In genomic region chr2:9554841-9555337, GRCh38 we compare ENCODE assay signal across 8 cellular contexts. TPM values are rescaled to one million over a fixed set of nuclear protein-coding genes. Genes with fewer than 3 reads are reported as not detected.
DNase-seq lines count a peak whose midpoint lies in the region; ATAC-seq and TF ChIP-seq lines count a peak whose summit lies in the region.

No MANE protein-coding gene starts in this region.

- H3K4me1 ChIP-seq in BLaER1 treated with 17β-estradiol and CSF1 and Interleukin-3, amounts not matched to agents 10 nM and 100 nM: peaks cover 51 to 76% (median 60%) of the 10 kb centered on the region in 10 experiments

- H3K27ac Mint-ChIP-seq in brain: peak overlapping the region; percentile 96 to 99 (median 98)

- H3K9ac ChIP-seq in BLaER1 treated with 17β-estradiol and CSF1 and Interleukin-3, amounts not matched to agents 10 nM and 100 nM: peak overlapping the region; percentile 91 to 99 (median 97)

- peak overlapping the region; percentile 72 to 95 (median 85) for H3K4me3 ChIP-seq in BLaER1 treated with 17β-estradiol and CSF1 and Interleukin-3, amounts not matched to agents 10 nM and 100 nM

- in situ Hi-C loops in SK-MEL-5 (cut with HindIII; ENCODE audit: low pct_unique_long_range_greater_than_20kb, low sequenced_read_pairs): no loop called here

- TF ChIP-seq CTCF in brain (conservative IDR thresholded peaks at IDR 0.05): no peak

- peak; percentile 58 for DNase-seq in HS-5 (ENCODE audit: low read depth)
- DNase-seq in SK-MEL-5 (ENCODE audit: low read depth, low spot score): peak; percentile 76
- DNase-seq in iris pigment epithelial cell (ENCODE audit: low read depth): peak; percentile 91
- peak; percentile 23 for DNase-seq in stimulated activated CD4-positive, alpha-beta T cell treated with anti-CD3 and anti-CD28 coated beads, Interleukin-1b, Interleukin-23, amount 100 ng/mL, for 48 hours

- no peak for ATAC-seq in GM19023 (IDR thresholded peaks at IDR 0.05; ENCODE audit: unreplicated experiment)
- ATAC-seq in HG03095 (IDR thresholded peaks at IDR 0.05; ENCODE audit: unreplicated experiment): no peak

- peak overlapping the region; percentile 94 to 99 (median 98) for H3K27ac ChIP-seq in BLaER1 treated with 17β-estradiol and CSF1 and Interleukin-3, amounts not matched to agents 10 nM and 100 nM

- no peaks in the 10 kb centered on the region for H3K9me3 ChIP-seq in BLaER1 treated with 17β-estradiol and CSF1 and Interleukin-3, amounts not matched to agents 10 nM and 100 nM (replicated peaks in 1 of 11)

- peaks cover 16% of the 10 kb centered on the region for H3K36me3 Mint-ChIP-seq in brain

- peaks cover 0 to 33% (median 10%) of the 10 kb centered on the region in 11 experiments; a peak in 9 of 22 replicates for H3K36me3 ChIP-seq in BLaER1 treated with 17β-estradiol and CSF1 and Interleukin-3, amounts not matched to agents 10 nM and 100 nM

- H3K4me2 ChIP-seq in BLaER1 treated with 17β-estradiol and CSF1 and Interleukin-3, amounts not matched to agents 10 nM and 100 nM: peak overlapping the region; percentile 73 to 98 (median 92)

- H3K4me1 Mint-ChIP-seq in brain: peaks cover 77% of the 10 kb centered on the region

- H3K4me3 Mint-ChIP-seq in brain: peak overlapping the region; percentile 96 to 98 (median 98)

- no peaks in the 10 kb centered on the region for H3K9me3 Mint-ChIP-seq in brain

- H3K27me3 Mint-ChIP-seq in brain: peaks cover 14% of the 10 kb centered on the region

- no peaks in the 10 kb centered on the region for H3K27me3 ChIP-seq in BLaER1 treated with 17β-estradiol and CSF1 and Interleukin-3, amounts not matched to agents 10 nM and 100 nM

- H4K20me1 ChIP-seq in BLaER1 treated with 17β-estradiol and CSF1 and Interleukin-3, amounts not matched to agents 10 nM and 100 nM: peaks cover 0 to 41% (median 0%) of the 10 kb centered on the region in 11 experiments; a peak in 2 of 22 replicates

RNA-seq across cellular contexts. Expression of gene ADAM17, which starts 0.7 kb away (rescaled TPM):
- 33.3 and 34.9 TPM in 2 replicates for total RNA-seq in SK-MEL-5 (2014; rRNA removed; shearing (Covaris generic))
- 21.0 and 27.4 TPM in 2 replicates for polyA plus RNA-seq in SK-MEL-5 (2015; cell fraction: cytosol; rRNA removed)
- polyA plus RNA-seq in SK-MEL-5 (2015; cell fraction: nucleus; rRNA removed): 44.6 and 54.3 TPM in 2 replicates
- 7.2 TPM for polyA plus RNA-seq in brain (ENCODE audit: insufficient read depth, low read depth, low replicate concordance)

Comparison
In these comparisons a context has a peak if more than half of its experiments do, and no peak if none do; other contexts are left out.
1. DNase-seq: peak in every context shown above with its lines; median percentile 91 in iris pigment epithelial cell; 76 in SK-MEL-5; 58 in HS-5; 23 in stimulated activated CD4-positive, alpha-beta T cell treated with anti-CD3 and anti-CD28 coated beads, Interleukin-1b, Interleukin-23, amount 100 ng/mL, for 48 hours.